In the genomic region with DNA sequence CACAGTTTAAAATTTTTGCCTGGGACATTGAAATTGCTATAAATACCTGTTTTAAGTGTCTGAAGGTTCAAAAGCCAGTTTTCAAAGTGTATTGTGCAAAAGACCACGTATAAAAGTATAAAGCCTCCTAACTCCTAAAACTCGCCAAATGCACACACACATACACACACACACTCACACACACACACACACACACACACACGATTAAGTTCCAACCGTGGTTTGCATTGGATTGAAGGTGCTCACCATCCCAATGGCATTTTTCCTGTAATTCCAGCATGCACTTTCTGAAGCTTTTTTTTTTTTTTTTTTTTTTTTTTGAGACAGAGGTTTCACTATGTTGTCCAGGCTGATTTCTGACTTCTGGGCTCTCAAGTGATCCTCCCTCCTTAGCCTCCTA, we compare ENCODE assay signal across 14 cellular contexts. TPM values are rescaled to one million over a fixed set of nuclear protein-coding genes. Genes with fewer than 3 reads are reported as not detected.
A peak's percentile ranks its signal among the peaks of the same experiment; 100 is the strongest.
DNase-seq lines count a peak whose midpoint lies in the region; ATAC-seq and TF ChIP-seq lines count a peak whose summit lies in the region.
"Had no signal": no experiment of that assay in that cellular context is flagged by ENCODE, and none has a peak within 500 bp of the region (broad histone marks: within the 10 kb centered on the region; RNA-seq: fewer than 3 reads in every experiment).

No MANE protein-coding gene starts in this region.

- POLR2A ChIA-PET in IMR-90 (lab: Charles Lee; ENCODE audit: unreplicated experiment), result interaction anchor here (0.6 kb wide), 1 partner anchor 23 kb away, joined by 6 read pairs; no protein-coding TSS in a partner anchor

- H2AK5ac ChIP-seq in IMR-90 (ENCODE audit: low read depth, low read length), result peak overlapping the region; percentile 87; the same call in 1 of the 2 replicates

- H4K20me1 ChIP-seq in IMR-90 (ENCODE audit: insufficient read depth, low read length), result peaks cover 17% of the 10 kb centered on the region

- peak overlapping the region; percentile 67 for H3K4ac ChIP-seq in IMR-90 (ENCODE audit: low read depth, low read length)

- no peak for TF ChIP-seq POLR2A in IMR-90 (IDR thresholded peaks at IDR 0.05; ENCODE audit: low read depth, low read length)

- peak overlapping the region in 2 of 3 experiments; percentile 50 to 53 for H3K4me3 Mint-ChIP-seq in nephron
- H3K4me3 Mint-ChIP-seq: CD14-positive monocyte had no signal

- no peak overlapping the region for H3K27ac Mint-ChIP-seq in nephron
- H3K27ac Mint-ChIP-seq: IgD-negative memory B cell had no signal

- no peak overlapping the region for H3K9ac ChIP-seq in IMR-90 (ENCODE audit: low read depth, low read length)

- peaks cover 15 to 19% of the 10 kb centered on the region in 2 experiments for H3K79me1 ChIP-seq in IMR-90 (ENCODE audit: low read depth in 1 of 2, low read length in 2 of 2)

- in situ Hi-C loops in IMR-90 (cut with MboI; ENCODE audit: low sequenced_read_pairs), result no loop called here

- no CpG with 5 or more reads among the region's 4 CpGs for WGBS in IMR-90 (ENCODE audit: extremely low coverage in 2 of 2, insufficient read length in 1 of 2), 2 experiments

- no peaks in the 10 kb centered on the region for H3K36me3 Mint-ChIP-seq in nephron (ENCODE audit: low read depth)
- H3K36me3 Mint-ChIP-seq: CD14-positive monocyte had no signal

- dilution Hi-C loops in IMR-90 (cut with HindIII; ENCODE audit: low sequenced_read_pairs, unreplicated experiment), result no loop called here

- peaks cover 16% of the 10 kb centered on the region for H3K9me1 ChIP-seq in IMR-90 (ENCODE audit: insufficient read depth, low read length)

- CTCF ChIA-PET in IMR-90 (lab: Yijun Ruan, JAX), result no interaction called here

- H3K23ac ChIP-seq in IMR-90 (ENCODE audit: low read depth, low read length), result no peak overlapping the region

- TF ChIP-seq CTCF in IMR-90 (conservative IDR thresholded peaks at IDR 0.05; ENCODE audit: low read depth, low read length) (no peak), nephron (IDR thresholded peaks at IDR 0.05; ENCODE audit: unreplicated experiment in 3 of 3) (no peak)

- H3K4me2 ChIP-seq in IMR-90 (ENCODE audit: low read depth, low read length), result no peak overlapping the region

- intact Hi-C loops in IMR-90 (cut with micrococcal nuclease), result no loop called here

- 0 out of 2 replicates have a peak overlapping the region, but pooled peaks have one; percentile 21 for H3K14ac ChIP-seq in IMR-90 (replicated peaks; ENCODE audit: low read depth, low read length)

- peaks cover 4% of the 10 kb centered on the region for H3K27me3 ChIP-seq in IMR-90 (ENCODE audit: control insufficient read depth, insufficient read depth, low read length)

- H2BK20ac ChIP-seq in IMR-90 (ENCODE audit: low read depth, low read length), result peak overlapping the region; percentile 45

- H2AK9ac ChIP-seq in IMR-90 (replicated peaks; ENCODE audit: low read depth, low read length, poor library complexity), result no peak overlapping the region

- H4K91ac ChIP-seq in IMR-90 (ENCODE audit: insufficient read depth, low read depth, low read length), result no peak overlapping the region; the same call in 1 of the 2 replicates

- no peak overlapping the region for H3K18ac ChIP-seq in IMR-90 (ENCODE audit: low read depth, low read length)

- no peak overlapping the region for H2BK5ac ChIP-seq in IMR-90 (ENCODE audit: low read depth, low read length, poor library complexity, severe bottlenecking)

- 0 out of 2 replicates have a peak overlapping the region, but pooled peaks have one; percentile 39 for H4K5ac ChIP-seq in IMR-90 (ENCODE audit: low read depth, low read length)

- H3K4me3 ChIP-seq in IMR-90 (ENCODE audit: insufficient read depth, low read depth, low read length), result no peak overlapping the region

- peak; percentile 1 for DNase-seq in activated effector memory CD4-positive, alpha-beta T cell treated with anti-CD3 and anti-CD28 coated beads, Interleukin-2, amount 50 U/mL, for 16 hours
- DNase-seq in activated effector memory CD4-positive, alpha-beta T cell treated with Interleukin-2 at 50 U/mL for 16 hours, result no peak
- DNase-seq in IMR-90 (no peak), H4 (ENCODE audit: low spot score) (no peak), NCI-H1092 treated with DMSO at 0.1 percent for 48 hours (lab: John Stamatoyannopoulos, UW) (no peak), NCI-H69 (lab: John Stamatoyannopoulos, UW) (no peak)
- DNase-seq: Caco-2; CD8-positive, alpha-beta memory T cell; DND-41; GDM1 had no signal

- H3K4me1 ChIP-seq in IMR-90 (ENCODE audit: control insufficient read depth, insufficient read depth, low read length), result peaks cover 10% of the 10 kb centered on the region

- H2AFZ ChIP-seq in IMR-90 (replicated peaks; ENCODE audit: low read length, poor library complexity), result no peak overlapping the region

- no peaks in the 10 kb centered on the region for H3K9me3 ChIP-seq in IMR-90 (ENCODE audit: control insufficient read depth, insufficient read depth, low read length)
- H3K9me3 ChIP-seq: Caco-2 had no signal

- no peaks in the 10 kb centered on the region for H3K9me3 Mint-ChIP-seq in nephron
- H3K9me3 Mint-ChIP-seq: CD8-positive, alpha-beta memory T cell; IgD-negative memory B cell had no signal

- no peak overlapping the region for H3K27ac ChIP-seq in IMR-90 (ENCODE audit: insufficient read depth, low read length)
- H3K27ac ChIP-seq: 22Rv1 had no signal

- H2BK120ac ChIP-seq in IMR-90 (ENCODE audit: low read depth, low read length), result peak overlapping the region; percentile 36; the same call in 1 of the 2 replicates

- H2BK15ac ChIP-seq in IMR-90 (ENCODE audit: low read depth, low read length), result no peak overlapping the region

- peaks cover 33% of the 10 kb centered on the region for H3K4me1 Mint-ChIP-seq in nephron

- peaks cover 64% of the 10 kb centered on the region for H3K27me3 Mint-ChIP-seq in nephron (ENCODE audit: low read depth)

- no TSS peak for BruUV-seq in IMR-90 (replicated peaks; lab: Mats Ljungman, UMichigan)

- no peak for TF ChIP-seq RAD21 in IMR-90 (IDR thresholded peaks at IDR 0.05; ENCODE audit: low read length)

- no peaks in the 10 kb centered on the region for H3K36me3 ChIP-seq in IMR-90 (ENCODE audit: control insufficient read depth, insufficient read depth, low read length)

- ATAC-seq in IMR-90 (ENCODE audit: low read depth), result no peak

- H3K56ac ChIP-seq in IMR-90 (ENCODE audit: extremely low read depth, insufficient read depth, low read length), result no peak overlapping the region

- peak overlapping the region in 1 of 2 experiments; percentile 7; a peak in 1 of 4 replicates for H4K8ac ChIP-seq in IMR-90 (ENCODE audit: low read depth in 2 of 2, low read length in 2 of 2)

TF ChIP-seq in IMR-90, 13 proteins besides CTCF, POLR2A, EP300 and RAD21:
- TF ChIP-seq RCOR1 (IDR thresholded peaks at IDR 0.05; ENCODE audit: insufficient replicate concordance, low read length) (no peak), SMC3 (IDR thresholded peaks at IDR 0.05; ENCODE audit: low read depth, low read length) (no peak), CHD1 (IDR thresholded peaks at IDR 0.05; ENCODE audit: low read depth, low read length) (no peak), RFX5 (IDR thresholded peaks at IDR 0.05; ENCODE audit: low read depth, low read length) (no peak), FOS (IDR thresholded peaks at IDR 0.05; ENCODE audit: low read depth, low read length) (no peak), MAZ (IDR thresholded peaks at IDR 0.05; ENCODE audit: borderline replicate concordance, low read depth, low read length) (no peak), MXI1 (IDR thresholded peaks at IDR 0.05; ENCODE audit: borderline replicate concordance, low read depth, low read length) (no peak), NFE2L2 (IDR thresholded peaks at IDR 0.05; ENCODE audit: low read depth, low read length) (no peak), MAFK (IDR thresholded peaks at IDR 0.05; ENCODE audit: low read depth, low read length) (no peak), BHLHE40 (IDR thresholded peaks at IDR 0.05; ENCODE audit: low read depth, low read length) (no peak), CEBPB (IDR thresholded peaks at IDR 0.05; ENCODE audit: low read depth, low read length) (no peak)
- TF ChIP-seq, protein P1, sequence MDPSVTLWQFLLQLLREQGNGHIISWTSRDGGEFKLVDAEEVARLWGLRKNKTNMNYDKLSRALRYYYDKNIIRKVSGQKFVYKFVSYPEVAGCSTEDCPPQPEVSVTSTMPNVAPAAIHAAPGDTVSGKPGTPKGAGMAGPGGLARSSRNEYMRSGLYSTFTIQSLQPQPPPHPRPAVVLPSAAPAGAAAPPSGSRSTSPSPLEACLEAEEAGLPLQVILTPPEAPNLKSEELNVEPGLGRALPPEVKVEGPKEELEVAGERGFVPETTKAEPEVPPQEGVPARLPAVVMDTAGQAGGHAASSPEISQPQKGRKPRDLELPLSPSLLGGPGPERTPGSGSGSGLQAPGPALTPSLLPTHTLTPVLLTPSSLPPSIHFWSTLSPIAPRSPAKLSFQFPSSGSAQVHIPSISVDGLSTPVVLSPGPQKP (IDR thresholded peaks at IDR 0.05; ENCODE audit: borderline replicate concordance, low read depth, low read length), result no peak
- TF ChIP-seq, protein P2, sequence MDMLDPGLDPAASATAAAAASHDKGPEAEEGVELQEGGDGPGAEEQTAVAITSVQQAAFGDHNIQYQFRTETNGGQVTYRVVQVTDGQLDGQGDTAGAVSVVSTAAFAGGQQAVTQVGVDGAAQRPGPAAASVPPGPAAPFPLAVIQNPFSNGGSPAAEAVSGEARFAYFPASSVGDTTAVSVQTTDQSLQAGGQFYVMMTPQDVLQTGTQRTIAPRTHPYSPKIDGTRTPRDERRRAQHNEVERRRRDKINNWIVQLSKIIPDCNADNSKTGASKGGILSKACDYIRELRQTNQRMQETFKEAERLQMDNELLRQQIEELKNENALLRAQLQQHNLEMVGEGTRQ (IDR thresholded peaks at IDR 0.05; ENCODE audit: low read depth, low read length), result no peak

RNA-seq across cellular contexts. Expression of a gene that starts 2.8 kb away (rescaled TPM):
- total RNA-seq in IMR-90 (2012; rRNA removed), result 35.3 and 55.5 TPM in 2 replicates
- 77.0 and 89.7 TPM in 2 replicates for polyA plus RNA-seq in IMR-90 (2012; rRNA removed)
- polyA plus RNA-seq in IMR-90 (2012; cell fraction: cytosol; rRNA removed), result 29.0 and 54.5 TPM in 2 replicates
- polyA plus RNA-seq in IMR-90 (2012; cell fraction: nucleus; rRNA removed; ENCODE audit: low replicate concordance), result 9.4 and 39.2 TPM in 2 replicates
- 28.7 and 36.2 TPM in 2 replicates for total RNA-seq in H4 (2014; rRNA removed; shearing (Covaris generic))

RNA-seq across cellular contexts. Expression of a gene that starts 51.5 kb away (rescaled TPM):
- total RNA-seq in IMR-90 (2012; rRNA removed), result 28.0 and 44.2 TPM in 2 replicates
- polyA plus RNA-seq in IMR-90 (2012; rRNA removed), result 62.9 and 83.5 TPM in 2 replicates
- 14.1 and 19.3 TPM in 2 replicates for polyA plus RNA-seq in IMR-90 (2012; cell fraction: cytosol; rRNA removed)
- 63.6 and 388 TPM in 2 replicates for polyA plus RNA-seq in IMR-90 (2012; cell fraction: nucleus; rRNA removed; ENCODE audit: low replicate concordance)
- total RNA-seq in H4 (2014; rRNA removed; shearing (Covaris generic)), result 37.9 and 51.4 TPM in 2 replicates
